In the genomic region with DNA sequence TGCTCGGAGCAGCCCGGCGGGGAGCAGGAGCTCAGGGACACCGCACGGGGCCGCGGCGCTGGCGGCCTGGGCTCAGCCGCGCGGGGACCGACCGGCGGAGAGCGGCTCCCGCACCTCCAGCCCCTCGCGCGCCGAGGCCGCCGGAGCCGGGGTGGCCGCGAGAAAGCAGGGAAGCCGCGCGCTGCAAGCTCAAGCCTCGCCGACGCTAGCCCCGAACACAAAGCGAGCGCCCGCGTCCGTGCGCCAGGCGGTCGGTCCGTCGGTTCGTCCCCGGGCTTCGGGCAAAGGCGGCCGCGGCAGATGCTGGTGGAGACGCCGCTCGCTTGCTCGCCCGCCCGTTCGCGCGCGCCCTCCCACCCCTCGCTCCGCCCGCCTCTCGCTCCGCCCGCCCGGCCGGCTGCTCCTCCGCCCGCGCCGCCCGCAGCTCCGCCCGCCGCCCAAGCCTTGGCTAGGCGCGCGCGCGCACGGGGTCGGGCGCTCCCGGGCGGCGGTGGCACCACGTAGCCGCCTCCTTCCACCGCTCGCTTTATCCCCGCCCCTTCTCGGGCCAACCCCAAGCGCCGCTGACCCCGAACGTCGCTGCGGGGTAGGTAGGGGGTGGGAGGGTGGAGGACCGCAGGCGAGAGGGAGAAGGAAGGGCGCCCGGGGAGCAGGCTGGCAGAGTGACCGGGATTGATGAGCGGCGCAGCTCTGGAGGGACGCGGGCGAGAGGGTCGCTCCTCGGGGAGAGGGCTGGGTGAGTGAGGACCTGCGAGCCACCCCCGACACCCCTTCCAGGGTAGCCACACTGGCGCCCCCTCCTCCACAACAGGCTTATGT, we compare ENCODE assay signal across 8 cellular contexts. TPM values are rescaled to one million over a fixed set of nuclear protein-coding genes. Genes with fewer than 3 reads are reported as not detected.
DNase-seq lines count a peak whose midpoint lies in the region; ATAC-seq and TF ChIP-seq lines count a peak whose summit lies in the region.

Gene TSPAN5, minus strand, starts transcription at position 325 of the 819 bp plus-strand sequence.

- intact Hi-C loops in dendritic cell treated with granulocyte-macrophage colony-stimulating factor and Interleukin-4, amounts not matched to agents 40 ng/mL and 50 ng/mL, for 4 days (cut with micrococcal nuclease) = no loop called here

- peaks cover 57% of the 10 kb centered on the region for H3K27me3 Mint-ChIP-seq in dendritic cell treated with granulocyte-macrophage colony-stimulating factor and Interleukin-4, amounts not matched to agents 40 ng/mL and 50 ng/mL, for 4 days

- TF ChIP-seq POLR2A in GM18526 (IDR thresholded peaks at IDR 0.05; ENCODE audit: extremely low read depth, insufficient read length) = peak; percentile 26

- no peaks in the 10 kb centered on the region for H3K36me3 Mint-ChIP-seq in dendritic cell treated with granulocyte-macrophage colony-stimulating factor and Interleukin-4, amounts not matched to agents 40 ng/mL and 50 ng/mL, for 4 days (ENCODE audit: low read depth)

- H3K4me1 Mint-ChIP-seq in dendritic cell treated with granulocyte-macrophage colony-stimulating factor and Interleukin-4, amounts not matched to agents 40 ng/mL and 50 ng/mL, for 4 days (ENCODE audit: low read depth) = peaks cover 30% of the 10 kb centered on the region

- no peaks in the 10 kb centered on the region for H3K9me3 Mint-ChIP-seq in dendritic cell treated with granulocyte-macrophage colony-stimulating factor and Interleukin-4, amounts not matched to agents 40 ng/mL and 50 ng/mL, for 4 days

- H3K27ac Mint-ChIP-seq in dendritic cell treated with granulocyte-macrophage colony-stimulating factor and Interleukin-4, amounts not matched to agents 40 ng/mL and 50 ng/mL, for 4 days = no peak within 1 kb of the TSS

- H3K4me3 Mint-ChIP-seq in dendritic cell treated with granulocyte-macrophage colony-stimulating factor and Interleukin-4, amounts not matched to agents 40 ng/mL and 50 ng/mL, for 4 days = peak within 1 kb of the TSS; percentile 79

- peak; percentile 42 for DNase-seq in A172 (ENCODE audit: low spot score)
- DNase-seq in NCI-H345 treated with DMSO at 0.1 percent for 48 hours (lab: John Stamatoyannopoulos, UW; ENCODE audit: unreplicated experiment) = peak; percentile 41
- peak; percentile 68 to 74 for DNase-seq in activated CD4-positive, alpha-beta T cell treated with anti-CD3 and anti-CD28 coated beads, Interleukin-2, amount 50 U/mL, for 24 hours (ENCODE audit: low read depth in 1 of 2, low spot score in 1 of 2)
- peak; percentile 74 for DNase-seq in left lobe of liver (ENCODE audit: low spot score)
- peak; percentile 84 to 89 for DNase-seq in stimulated activated CD4-positive, alpha-beta T cell treated with anti-CD3 and anti-CD28 coated beads, Interleukin-2, amount 100 ng/mL, for 24 hours

- ATAC-seq in HG03066 (IDR thresholded peaks at IDR 0.05; ENCODE audit: low read depth, unreplicated experiment) = peak; percentile 64
- ATAC-seq in left lobe of liver = peak; percentile 98

RNA-seq across cellular contexts. Expression of gene TSPAN5, which starts in this region (rescaled TPM):
- 8.8 and 18.4 TPM in 2 replicates for total RNA-seq in A172 (2014; rRNA removed; shearing (Covaris generic))
- 0.43 TPM for total RNA-seq in left lobe of liver

Comparison
In these comparisons a context has a peak if more than half of its experiments do, and no peak if none do; other contexts are left out.
1. Peak in every context shown above with its lines: DNase-seq and ATAC-seq.
2. Peak in DNase-seq and ATAC-seq in left lobe of liver; RNA of the gene not detected or under 1 TPM.